ENCODE assay signal across 2 cellular contexts in genomic region chr15:71804695-71805470, GRCh38.
TF ChIP-seq lines count a peak whose summit lies in the region.

No MANE protein-coding gene starts in this region.

TF ChIP-seq in IMR-90, 13 proteins besides CTCF, POLR2A, EP300 and RAD21:
- TF ChIP-seq RCOR1 (IDR thresholded peaks at IDR 0.05; ENCODE audit: insufficient replicate concordance, low read length) (no peak), MXI1 (IDR thresholded peaks at IDR 0.05; ENCODE audit: borderline replicate concordance, low read depth, low read length) (no peak), MAZ (IDR thresholded peaks at IDR 0.05; ENCODE audit: borderline replicate concordance, low read depth, low read length) (no peak), CEBPB (IDR thresholded peaks at IDR 0.05; ENCODE audit: low read depth, low read length) (no peak), CHD1 (IDR thresholded peaks at IDR 0.05; ENCODE audit: low read depth, low read length) (no peak)

TF ChIP-seq in H1, 55 proteins besides CTCF, POLR2A, EP300 and RAD21:
- TF ChIP-seq CREB1 (IDR thresholded peaks at IDR 0.05) (no peak), RBBP5 (IDR thresholded peaks at IDR 0.05; ENCODE audit: borderline replicate concordance, low read depth, low read length) (no peak), CTBP2 (IDR thresholded peaks at IDR 0.05; ENCODE audit: borderline replicate concordance, insufficient read depth, insufficient read length, low read length) (no peak), JUN (IDR thresholded peaks at IDR 0.05; ENCODE audit: low read depth, low read length) (no peak), CHD1 (IDR thresholded peaks at IDR 0.05; ENCODE audit: low read depth, low read length) (no peak), NANOG (IDR thresholded peaks at IDR 0.05; ENCODE audit: insufficient read depth, low read depth, low read length, poor library complexity, severe bottlenecking) (no peak), PHF8 (conservative IDR thresholded peaks at IDR 0.05; ENCODE audit: low read depth, low read length) (no peak), CBX8 (IDR thresholded peaks at IDR 0.05; ENCODE audit: borderline replicate concordance, low read depth, low read length) (no peak), ATF3 (IDR thresholded peaks at IDR 0.05; ENCODE audit: insufficient read depth, low read depth, low read length) (no peak), SP2 (IDR thresholded peaks at IDR 0.05; ENCODE audit: low read length) (no peak), KDM5A (IDR thresholded peaks at IDR 0.05; ENCODE audit: low read length) (no peak), TAF7 (optimal IDR thresholded peaks at IDR 0.05; ENCODE audit: borderline replicate concordance, low read depth, low read length) (no peak), RXRA (IDR thresholded peaks at IDR 0.05; ENCODE audit: insufficient read depth, low read depth, low read length) (no peak), HDAC2 (IDR thresholded peaks at IDR 0.05; ENCODE audit: borderline replicate concordance in 1 of 2, low read depth in 2 of 2, low read length in 2 of 2) (no peak), RNF2 (IDR thresholded peaks at IDR 0.05; ENCODE audit: borderline replicate concordance, low read depth, low read length, missing control alignments, poor library complexity, severe bottlenecking) (no peak)
- TF ChIP-seq, protein P1, sequence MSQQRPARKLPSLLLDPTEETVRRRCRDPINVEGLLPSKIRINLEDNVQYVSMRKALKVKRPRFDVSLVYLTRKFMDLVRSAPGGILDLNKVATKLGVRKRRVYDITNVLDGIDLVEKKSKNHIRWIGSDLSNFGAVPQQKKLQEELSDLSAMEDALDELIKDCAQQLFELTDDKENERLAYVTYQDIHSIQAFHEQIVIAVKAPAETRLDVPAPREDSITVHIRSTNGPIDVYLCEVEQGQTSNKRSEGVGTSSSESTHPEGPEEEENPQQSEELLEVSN (IDR thresholded peaks at IDR 0.05), result no peak
TF ChIP-seq in H1: peak in this region for 0.
